Comparison of ENCODE assay signal across 8 cellular contexts in the genomic region with DNA sequence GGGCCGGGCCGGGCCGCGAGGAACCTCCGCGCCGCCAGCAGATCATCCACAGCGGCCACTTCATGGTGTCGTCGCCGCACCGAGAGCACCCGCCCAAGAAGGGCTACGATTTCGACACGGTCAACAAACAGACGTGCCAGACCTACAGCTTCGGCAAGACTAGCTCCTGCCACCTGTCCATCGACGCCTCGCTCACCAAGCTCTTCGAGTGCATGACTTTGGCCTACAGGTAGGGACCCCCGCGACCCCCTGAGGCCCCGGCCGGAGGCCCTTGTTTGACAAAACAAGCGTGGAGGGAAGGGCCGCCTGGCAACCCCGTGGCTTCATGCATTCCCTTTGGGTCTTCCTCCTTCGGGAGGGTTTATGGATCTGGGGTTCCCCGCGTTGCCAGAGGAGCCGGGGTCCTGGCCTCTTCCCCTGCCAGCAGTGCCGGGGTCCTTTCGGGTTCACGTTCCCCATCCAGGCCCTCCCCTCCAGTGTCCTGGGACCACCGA. TPM values are rescaled to one million over a fixed set of nuclear protein-coding genes. Genes with fewer than 3 reads are reported as not detected.
DNase-seq lines count a peak whose midpoint lies in the region; ATAC-seq and TF ChIP-seq lines count a peak whose summit lies in the region.

No MANE protein-coding gene starts in this region.

- H3K56ac ChIP-seq in IMR-90 (ENCODE audit: extremely low read depth, insufficient read depth, low read length) = peak overlapping the region; percentile 17; the same call in 1 of the 2 replicates

- CTCF ChIA-PET in IMR-90 (lab: Yijun Ruan, JAX) = no interaction called here

- peak overlapping the region; percentile 56 for H2AK9ac ChIP-seq in IMR-90 (replicated peaks; ENCODE audit: low read depth, low read length, poor library complexity)

- H3K4me3 Mint-ChIP-seq in activated T-cell treated with anti-CD3 and anti-CD28 coated beads, Interleukin-2, amount 50 U/mL, for 4 hours = peak overlapping the region; percentile 94
- H3K4me3 Mint-ChIP-seq in glutamatergic neuron (ENCODE audit: unreplicated experiment) = peak overlapping the region; percentile 91

- H3K4me1 Mint-ChIP-seq in activated T-cell treated with anti-CD3 and anti-CD28 coated beads, Interleukin-2, amount 50 U/mL, for 4 hours (ENCODE audit: low read depth) = peaks cover 53% of the 10 kb centered on the region
- H3K4me1 Mint-ChIP-seq in glutamatergic neuron (ENCODE audit: low read depth, unreplicated experiment) = peaks cover 24% of the 10 kb centered on the region

- peak overlapping the region; percentile 39 for H3K27ac ChIP-seq in IMR-90 (ENCODE audit: insufficient read depth, low read length)
- H3K27ac ChIP-seq in prostate gland = peak overlapping the region; percentile 64 to 69

- H3K27ac Mint-ChIP-seq in glutamatergic neuron (ENCODE audit: unreplicated experiment) = peak overlapping the region; percentile 91

- DNase-seq in GM03348 (ENCODE audit: low spot score) (peak; percentile 23), IMR-90 (no peak), glutamatergic neuron (no peak), prostate gland (ENCODE audit: low spot score) (no peak)
- no peak for DNase-seq in activated T-cell treated with anti-CD3 and anti-CD28 coated beads, Interleukin-2, amount 50 U/mL, for 4 hours
- DNase-seq in central memory CD4-positive, alpha-beta T cell = no peak

- H3K27me3 ChIP-seq in IMR-90 (ENCODE audit: control insufficient read depth, insufficient read depth, low read length) = peaks cover 4% of the 10 kb centered on the region; the same call in 1 of the 2 replicates
- no peaks in the 10 kb centered on the region for H3K27me3 ChIP-seq in prostate gland (replicated peaks; ENCODE audit: insufficient read depth)

- POLR2A ChIA-PET in IMR-90 (lab: Charles Lee; ENCODE audit: unreplicated experiment) = interaction anchor here (0.6 to 1.0 kb wide), 2 partner anchors 10 to 171 kb away, joined by 6 to 10 read pairs; no protein-coding TSS in a partner anchor

- H3K79me1 ChIP-seq in IMR-90 (ENCODE audit: low read depth in 1 of 2, low read length in 2 of 2) = peaks cover 13 to 50% of the 10 kb centered on the region in 2 experiments; a peak in 3 of 4 replicates

- H4K5ac ChIP-seq in IMR-90 (ENCODE audit: low read depth, low read length) = peak overlapping the region; percentile 30

- ATAC-seq in IMR-90 (ENCODE audit: low read depth) = no peak; the same call in 1 of the 2 replicates
- peak; percentile 29 to 35 for ATAC-seq in activated T-cell treated with anti-CD3 and anti-CD28 coated beads, Interleukin-2, amount 50 U/mL, for 4 hours
- no peak for ATAC-seq in HG03520 (IDR thresholded peaks at IDR 0.05; ENCODE audit: unreplicated experiment)
- no peak for ATAC-seq in HG03025 (IDR thresholded peaks at IDR 0.05; ENCODE audit: low FRiP score, unreplicated experiment)

- no peaks in the 10 kb centered on the region for H3K9me3 ChIP-seq in IMR-90 (ENCODE audit: control insufficient read depth, insufficient read depth, low read length)
- no peaks in the 10 kb centered on the region for H3K9me3 ChIP-seq in prostate gland

- in situ Hi-C loops in IMR-90 (cut with MboI; ENCODE audit: low sequenced_read_pairs) = no loop called here

- peak overlapping the region; percentile 1 for H3K4ac ChIP-seq in IMR-90 (ENCODE audit: low read depth, low read length)

- H3K36me3 ChIP-seq in IMR-90 (ENCODE audit: control insufficient read depth, insufficient read depth, low read length) = peaks cover 4% of the 10 kb centered on the region; the same call in 1 of the 2 replicates
- no peaks in the 10 kb centered on the region for H3K36me3 ChIP-seq in prostate gland

- H2AFZ ChIP-seq in IMR-90 (replicated peaks; ENCODE audit: low read length, poor library complexity) = peak overlapping the region; percentile 96

- intact Hi-C loops in IMR-90 (cut with micrococcal nuclease) (no loop called here), prostate gland (cut with DNase I) (no loop called here)

- peak overlapping the region; percentile 30 to 48; a peak in 2 of 4 replicates for H4K8ac ChIP-seq in IMR-90 (ENCODE audit: low read depth in 2 of 2, low read length in 2 of 2)

- no peaks in the 10 kb centered on the region for H3K27me3 Mint-ChIP-seq in activated T-cell treated with anti-CD3 and anti-CD28 coated beads, Interleukin-2, amount 50 U/mL, for 4 hours (ENCODE audit: low read depth)
- H3K27me3 Mint-ChIP-seq in glutamatergic neuron (ENCODE audit: unreplicated experiment) = peaks cover 7% of the 10 kb centered on the region

- H3K18ac ChIP-seq in IMR-90 (ENCODE audit: low read depth, low read length) = peak overlapping the region; percentile 40; the same call in 1 of the 2 replicates

- H4K20me1 ChIP-seq in IMR-90 (ENCODE audit: insufficient read depth, low read length) = peaks cover 40% of the 10 kb centered on the region

- H2BK20ac ChIP-seq in IMR-90 (ENCODE audit: low read depth, low read length) = 0 out of 2 replicates have a peak overlapping the region, but pooled peaks have one; percentile 14

- H3K9me1 ChIP-seq in IMR-90 (ENCODE audit: insufficient read depth, low read length) = 0 out of 2 replicates have a peak, but pooled peaks cover 10% of the 10 kb centered on the region

- H3K4me1 ChIP-seq in IMR-90 (ENCODE audit: control insufficient read depth, insufficient read depth, low read length) = peaks cover 10% of the 10 kb centered on the region
- no peaks in the 10 kb centered on the region for H3K4me1 ChIP-seq in prostate gland (replicated peaks)

- peak overlapping the region; percentile 47; the same call in 1 of the 2 replicates for H2BK120ac ChIP-seq in IMR-90 (ENCODE audit: low read depth, low read length)

- BruUV-seq in IMR-90 (replicated peaks; lab: Mats Ljungman, UMichigan) = TSS peak; percentile 72

- H3K36me3 Mint-ChIP-seq in activated T-cell treated with anti-CD3 and anti-CD28 coated beads, Interleukin-2, amount 50 U/mL, for 4 hours (ENCODE audit: insufficient read depth) = peaks cover 7% of the 10 kb centered on the region
- H3K36me3 Mint-ChIP-seq in glutamatergic neuron (ENCODE audit: unreplicated experiment) = peaks cover 5% of the 10 kb centered on the region

- peak overlapping the region; percentile 75 for H3K23ac ChIP-seq in IMR-90 (ENCODE audit: low read depth, low read length)

- peak overlapping the region; percentile 76 for H4K91ac ChIP-seq in IMR-90 (ENCODE audit: insufficient read depth, low read depth, low read length)

- TF ChIP-seq RAD21 in IMR-90 (IDR thresholded peaks at IDR 0.05; ENCODE audit: low read length) = no peak

- TF ChIP-seq POLR2A in IMR-90 (IDR thresholded peaks at IDR 0.05; ENCODE audit: low read depth, low read length) (no peak), prostate gland (IDR thresholded peaks at IDR 0.05) (no peak)

- WGBS in IMR-90 (ENCODE audit: extremely low coverage in 2 of 2, insufficient read length in 1 of 2), 2 experiments = 0% methylated on average over 14 of the region's 37 CpGs; no CpG with 5 or more reads in 1 of the 2 experiments
- under 1% methylated on average over 37 of the region's 37 CpGs for WGBS in prostate gland

- peak overlapping the region; percentile 8 for H2BK5ac ChIP-seq in IMR-90 (ENCODE audit: low read depth, low read length, poor library complexity, severe bottlenecking)

- H3K4me2 ChIP-seq in IMR-90 (ENCODE audit: low read depth, low read length) = peak overlapping the region; percentile 76

- TF ChIP-seq CTCF in IMR-90 (conservative IDR thresholded peaks at IDR 0.05; ENCODE audit: low read depth, low read length) = no peak
- no peak for TF ChIP-seq CTCF in glutamatergic neuron (IDR thresholded peaks at IDR 0.05; ENCODE audit: partially characterized antibody, unreplicated experiment)
- TF ChIP-seq CTCF in prostate gland (IDR thresholded peaks at IDR 0.05) = no peak

- dilution Hi-C loops in IMR-90 (cut with HindIII; ENCODE audit: low sequenced_read_pairs, unreplicated experiment) = no loop called here

- H3K14ac ChIP-seq in IMR-90 (replicated peaks; ENCODE audit: low read depth, low read length) = peak overlapping the region; percentile 79

- peak overlapping the region; percentile 74 for H2AK5ac ChIP-seq in IMR-90 (ENCODE audit: low read depth, low read length)

- no peaks in the 10 kb centered on the region for H3K9me3 Mint-ChIP-seq in activated T-cell treated with anti-CD3 and anti-CD28 coated beads, Interleukin-2, amount 50 U/mL, for 4 hours
- H3K9me3 Mint-ChIP-seq in glutamatergic neuron (ENCODE audit: unreplicated experiment) = peaks cover 9% of the 10 kb centered on the region

- 0 out of 3 replicates have a peak overlapping the region, but pooled peaks have one; percentile 15 for H2BK15ac ChIP-seq in IMR-90 (ENCODE audit: low read depth, low read length)

- H3K4me3 ChIP-seq in IMR-90 (ENCODE audit: insufficient read depth, low read depth, low read length) (peak overlapping the region; percentile 86), prostate gland (peak overlapping the region; percentile 53 to 58)

- peak overlapping the region; percentile 88 for H3K9ac ChIP-seq in IMR-90 (ENCODE audit: low read depth, low read length)

TF ChIP-seq in IMR-90, 13 proteins besides CTCF, POLR2A, EP300 and RAD21:
- peak; percentile 36; the same call in 1 of the 2 replicates for TF ChIP-seq CEBPB (IDR thresholded peaks at IDR 0.05; ENCODE audit: low read depth, low read length)
- no peak for TF ChIP-seq MAZ (IDR thresholded peaks at IDR 0.05; ENCODE audit: borderline replicate concordance, low read depth, low read length)

RNA-seq across cellular contexts. Expression of a gene that starts 0.5 kb away (rescaled TPM):
- total RNA-seq in IMR-90 (2012; rRNA removed) (2.7 and 3.1 TPM in 2 replicates), glutamatergic neuron (ENCODE audit: unreplicated experiment) (120 TPM), prostate gland (10 to 100 TPM; 13.1 to 57.7 TPM)
- 9.5 and 10.8 TPM in 2 replicates for polyA plus RNA-seq in IMR-90 (2012; rRNA removed)
- 5.9 and 8.8 TPM in 2 replicates for polyA plus RNA-seq in IMR-90 (2012; cell fraction: cytosol; rRNA removed)
- polyA plus RNA-seq in IMR-90 (2012; cell fraction: nucleus; rRNA removed; ENCODE audit: low replicate concordance) = 29.1 and 35.2 TPM in 2 replicates
- total RNA-seq in activated T-cell treated with anti-CD3 and anti-CD28 coated beads, Interleukin-2, amount 50 U/mL, for 4 hours = 10 to 100 TPM; 35.9 to 42.3 (median 37.9) TPM

RNA-seq across cellular contexts. Expression of a gene that starts 57.4 kb away (rescaled TPM):
- total RNA-seq in IMR-90 (2012; rRNA removed) = 5.6 and 6.1 TPM in 2 replicates
- polyA plus RNA-seq in IMR-90 (2012; rRNA removed) = 7.9 and 8.6 TPM in 2 replicates
- 6.7 and 7.3 TPM in 2 replicates for polyA plus RNA-seq in IMR-90 (2012; cell fraction: cytosol; rRNA removed)
- 6.3 and 6.4 TPM in 2 replicates for polyA plus RNA-seq in IMR-90 (2012; cell fraction: nucleus; rRNA removed; ENCODE audit: low replicate concordance)
- 10 to 100 TPM in 1 of 3 donors, 1 to 10 TPM in 2; 8.9 to 10.6 (median 9.0) TPM for total RNA-seq in activated T-cell treated with anti-CD3 and anti-CD28 coated beads, Interleukin-2, amount 50 U/mL, for 4 hours
- total RNA-seq in glutamatergic neuron (ENCODE audit: unreplicated experiment) = 148 TPM
- total RNA-seq in prostate gland = 10 to 100 TPM; 10.3 to 15.4 TPM

Comparison
In these comparisons a context has a peak if more than half of its experiments do, and no peak if none do; other contexts are left out.
1. ATAC-seq: peak in activated T-cell treated with anti-CD3 and anti-CD28 coated beads, Interleukin-2, amount 50 U/mL, for 4 hours (2 of 2); none in IMR-90 (single experiment), HG03520 (single experiment) and HG03025 (single experiment).